10 cellular contexts compared by ENCODE assay signal in genomic region chr2:27042159-27042661, GRCh38. TPM values are rescaled to one million over a fixed set of nuclear protein-coding genes. Genes with fewer than 3 reads are reported as not detected.
DNase-seq lines count a peak whose midpoint lies in the region; ATAC-seq and TF ChIP-seq lines count a peak whose summit lies in the region.
"Had no signal": no experiment of that assay in that cellular context is flagged by ENCODE, and none has a peak within 500 bp of the region (broad histone marks: within the 10 kb centered on the region; RNA-seq: fewer than 3 reads in every experiment).

No MANE protein-coding gene starts in this region.

- peaks cover 0 to 44% (median 2%) of the 10 kb centered on the region in 3 donors for H3K36me3 Mint-ChIP-seq in naive thymus-derived CD8-positive, alpha-beta T cell
- H3K36me3 Mint-ChIP-seq in T-helper 2 cell treated with Interferon-gamma antibody and Interleukin-4, amounts not matched to agents 5 μg/mL and 100 μg/mL, for 36 hours (ENCODE audit: low read depth), result peaks cover 39% of the 10 kb centered on the region

- no peaks in the 10 kb centered on the region for H3K27me3 ChIP-seq in suprapubic skin
- H3K27me3 ChIP-seq: neutrophil had no signal

- peaks cover 43% of the 10 kb centered on the region for H3K36me3 ChIP-seq in suprapubic skin

- H3K27ac Mint-ChIP-seq in naive thymus-derived CD8-positive, alpha-beta T cell, result peak overlapping the region in 6 of 10 donors; percentile 15 to 85 (median 64)
- H3K27ac Mint-ChIP-seq in T-helper 2 cell treated with Interferon-gamma antibody and Interleukin-4, amounts not matched to agents 5 μg/mL and 100 μg/mL, for 36 hours, result no peak overlapping the region
- H3K27ac Mint-ChIP-seq: type B pancreatic cell had no signal

- TF ChIP-seq POLR2A in suprapubic skin (IDR thresholded peaks at IDR 0.05), result no peak

- DNase-seq in GM20000 (ENCODE audit: low spot score) (peak; percentile 72), suprapubic skin (ENCODE audit: low spot score in 2 of 2) (no peak), SHP77 treated with DMSO at 0.1 percent for 48 hours (lab: John Stamatoyannopoulos, UW) (no peak)
- no peak for DNase-seq in naive thymus-derived CD8-positive, alpha-beta T cell
- DNase-seq in T-helper 2 cell treated with Interferon-gamma antibody and Interleukin-4, amounts not matched to agents 5 μg/mL and 100 μg/mL, for 36 hours (ENCODE audit: low spot score), result no peak
- DNase-seq: activated CD8-positive, alpha-beta memory T cell treated with anti-CD3 and anti-CD28 coated beads for 24 hours; NCI-H146 had no signal

- no peaks in the 10 kb centered on the region for H3K9me3 Mint-ChIP-seq in naive thymus-derived CD8-positive, alpha-beta T cell
- H3K9me3 Mint-ChIP-seq in T-helper 2 cell treated with Interferon-gamma antibody and Interleukin-4, amounts not matched to agents 5 μg/mL and 100 μg/mL, for 36 hours, result no peaks in the 10 kb centered on the region
- H3K9me3 Mint-ChIP-seq: type B pancreatic cell had no signal

- peak overlapping the region in 1 of 10 donors; percentile 8 for H3K4me3 Mint-ChIP-seq in naive thymus-derived CD8-positive, alpha-beta T cell
- no peak overlapping the region for H3K4me3 Mint-ChIP-seq in T-helper 2 cell treated with Interferon-gamma antibody and Interleukin-4, amounts not matched to agents 5 μg/mL and 100 μg/mL, for 36 hours
- H3K4me3 Mint-ChIP-seq: type B pancreatic cell had no signal

- no peak overlapping the region for H3K4me3 ChIP-seq in suprapubic skin

- peak; percentile 67 for ATAC-seq in HG03469 (IDR thresholded peaks at IDR 0.05; ENCODE audit: unreplicated experiment)
- peak in 1 of 2 donors; percentile 65 for ATAC-seq in naive thymus-derived CD8-positive, alpha-beta T cell

- H3K4me1 Mint-ChIP-seq in naive thymus-derived CD8-positive, alpha-beta T cell, result peaks cover 0 to 20% (median 2%) of the 10 kb centered on the region in 4 donors
- H3K4me1 Mint-ChIP-seq in T-helper 2 cell treated with Interferon-gamma antibody and Interleukin-4, amounts not matched to agents 5 μg/mL and 100 μg/mL, for 36 hours (ENCODE audit: low read depth), result peaks cover 2% of the 10 kb centered on the region

- no peak for TF ChIP-seq EP300 in suprapubic skin (IDR thresholded peaks at IDR 0.05)

- WGBS in suprapubic skin, result 86% methylated on average over 10 of the region's 10 CpGs

- POLR2A ChIA-PET in naive thymus-derived CD8-positive, alpha-beta T cell (lab: Charles Lee), result interaction anchor here (1.7 kb wide), 1 partner anchor 9 kb away, joined by 4 read pairs; the partner anchor contains the start of gene TMEM214

- no peak overlapping the region for H3K27ac ChIP-seq in suprapubic skin
- H3K27ac ChIP-seq: neutrophil had no signal

- H3K9me3 ChIP-seq in suprapubic skin, result no peaks in the 10 kb centered on the region
- H3K9me3 ChIP-seq: neutrophil had no signal

- H3K27me3 Mint-ChIP-seq in naive thymus-derived CD8-positive, alpha-beta T cell, result no peaks in the 10 kb centered on the region
- H3K27me3 Mint-ChIP-seq in T-helper 2 cell treated with Interferon-gamma antibody and Interleukin-4, amounts not matched to agents 5 μg/mL and 100 μg/mL, for 36 hours (ENCODE audit: low read depth), result no peaks in the 10 kb centered on the region
- H3K27me3 Mint-ChIP-seq: type B pancreatic cell had no signal

- TF ChIP-seq CTCF in GM20000 (IDR thresholded peaks at IDR 0.05; ENCODE audit: extremely low read depth, missing control alignments), result no peak
- no peak for TF ChIP-seq CTCF in suprapubic skin (IDR thresholded peaks at IDR 0.05)

- no peaks in the 10 kb centered on the region for H3K4me1 ChIP-seq in suprapubic skin

RNA-seq across cellular contexts. Expression of gene AGBL5, which starts 9.3 kb away (rescaled TPM):
- 10 to 100 TPM; 13.2 to 15.8 TPM for total RNA-seq in naive thymus-derived CD8-positive, alpha-beta T cell
- 1 to 10 TPM; 7.9 to 9.3 (median 8.2) TPM for polyA plus RNA-seq in naive thymus-derived CD8-positive, alpha-beta T cell
- 10 to 100 TPM; 15.3 to 18.9 (median 18.5) TPM for total RNA-seq in suprapubic skin

RNA-seq across cellular contexts. Expression of gene TMEM214, which starts 9.4 kb away (rescaled TPM):
- 10 to 100 TPM; 60.0 to 60.9 TPM for total RNA-seq in naive thymus-derived CD8-positive, alpha-beta T cell
- polyA plus RNA-seq in naive thymus-derived CD8-positive, alpha-beta T cell, result 10 to 100 TPM; 19.4 to 25.8 (median 20.8) TPM
- 10 to 100 TPM; 39.2 to 56.3 (median 44.7) TPM for total RNA-seq in suprapubic skin

RNA-seq across cellular contexts. Expression of gene OST4, which starts 29.2 kb away (rescaled TPM):
- 100 to 1,000 TPM; 246 to 268 TPM for total RNA-seq in naive thymus-derived CD8-positive, alpha-beta T cell
- 100 to 1,000 TPM; 827 to 916 (median 901) TPM for polyA plus RNA-seq in naive thymus-derived CD8-positive, alpha-beta T cell
- total RNA-seq in suprapubic skin, result 100 to 1,000 TPM in 3 of 4 donors, 10 to 100 TPM in 1; 70.8 to 225 (median 199) TPM

RNA-seq across cellular contexts. Expression of gene EMILIN1, which starts 36.2 kb away (rescaled TPM):
- total RNA-seq in naive thymus-derived CD8-positive, alpha-beta T cell, result under 1 TPM; 0.41 to 0.86 TPM
- polyA plus RNA-seq in naive thymus-derived CD8-positive, alpha-beta T cell, result 1 to 10 TPM in 1 of 3 donors, under 1 TPM in 2; 0.90 to 1.1 (median 0.98) TPM
- total RNA-seq in suprapubic skin, result 10 to 100 TPM in 1 of 4 donors, 1 to 10 TPM in 3; 3.0 to 13.8 (median 5.8) TPM

RNA-seq across cellular contexts. Expression of gene KHK, which starts 44.4 kb away (rescaled TPM):
- 1 to 10 TPM; 6.3 to 7.2 TPM for total RNA-seq in naive thymus-derived CD8-positive, alpha-beta T cell
- 1 to 10 TPM; 6.0 to 8.9 (median 6.1) TPM for polyA plus RNA-seq in naive thymus-derived CD8-positive, alpha-beta T cell
- 1 to 10 TPM; 2.8 to 6.3 (median 3.8) TPM for total RNA-seq in suprapubic skin
